In the genomic region with DNA sequence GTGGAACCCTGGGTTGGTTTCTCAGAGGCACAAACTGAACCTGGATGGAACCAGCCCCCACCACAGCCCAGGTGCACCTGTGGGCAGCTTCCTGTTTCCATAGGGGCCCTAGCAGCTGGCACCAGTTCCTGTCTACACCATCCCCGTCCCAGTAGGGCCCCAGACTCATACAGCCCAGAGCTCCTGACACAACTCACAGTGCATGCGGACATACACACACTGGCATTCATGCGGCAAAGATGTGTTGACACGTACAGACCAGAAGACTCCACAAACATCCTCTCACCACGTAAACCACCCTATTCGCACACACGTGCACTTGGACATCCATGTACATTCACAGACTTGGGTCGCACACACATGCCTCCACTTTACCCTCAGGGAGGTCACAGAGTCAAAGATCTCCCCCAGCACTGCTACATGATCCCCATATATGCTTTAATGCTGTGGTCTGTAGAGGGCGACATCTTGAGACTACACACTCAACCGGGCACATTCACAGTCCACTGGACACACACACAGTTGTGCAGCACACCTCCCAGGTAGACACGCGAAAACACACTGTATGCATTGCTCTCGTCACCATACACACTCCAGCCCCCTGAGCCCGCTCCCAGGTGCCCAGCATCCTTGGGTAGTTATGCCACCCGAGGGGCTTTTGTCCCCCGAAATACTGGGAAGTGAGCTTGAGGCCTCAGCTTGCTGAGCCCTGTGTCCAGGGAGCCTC, we compare ENCODE assay signal across 2 cellular contexts.
A peak's percentile ranks its signal among the peaks of the same experiment; 100 is the strongest.
TF ChIP-seq lines count a peak whose summit lies in the region.

No MANE protein-coding gene starts in this region.

TF ChIP-seq in HEK293, 187 proteins besides CTCF, POLR2A, EP300 and RAD21:
- TF ChIP-seq ZNF280C (tag by site-specific recombination; IDR thresholded peaks at IDR 0.05) (no peak), TRIM28 (IDR thresholded peaks at IDR 0.05; ENCODE audit: borderline replicate concordance, low read length) (peak; percentile 23; the same call in 1 of the 2 replicates), REPIN1 (tag by site-specific recombination; IDR thresholded peaks at IDR 0.05; ENCODE audit: low read depth) (no peak), ZNF530 (tag by site-specific recombination; IDR thresholded peaks at IDR 0.05; ENCODE audit: low read depth) (no peak)
- TF ChIP-seq, protein P1, sequence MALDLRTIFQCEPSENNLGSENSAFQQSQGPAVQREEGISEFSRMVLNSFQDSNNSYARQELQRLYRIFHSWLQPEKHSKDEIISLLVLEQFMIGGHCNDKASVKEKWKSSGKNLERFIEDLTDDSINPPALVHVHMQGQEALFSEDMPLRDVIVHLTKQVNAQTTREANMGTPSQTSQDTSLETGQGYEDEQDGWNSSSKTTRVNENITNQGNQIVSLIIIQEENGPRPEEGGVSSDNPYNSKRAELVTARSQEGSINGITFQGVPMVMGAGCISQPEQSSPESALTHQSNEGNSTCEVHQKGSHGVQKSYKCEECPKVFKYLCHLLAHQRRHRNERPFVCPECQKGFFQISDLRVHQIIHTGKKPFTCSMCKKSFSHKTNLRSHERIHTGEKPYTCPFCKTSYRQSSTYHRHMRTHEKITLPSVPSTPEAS (tag by site-specific recombination; IDR thresholded peaks at IDR 0.05), result peak; percentile 33; the same call in 1 of the 2 replicates
- TF ChIP-seq, protein P2, sequence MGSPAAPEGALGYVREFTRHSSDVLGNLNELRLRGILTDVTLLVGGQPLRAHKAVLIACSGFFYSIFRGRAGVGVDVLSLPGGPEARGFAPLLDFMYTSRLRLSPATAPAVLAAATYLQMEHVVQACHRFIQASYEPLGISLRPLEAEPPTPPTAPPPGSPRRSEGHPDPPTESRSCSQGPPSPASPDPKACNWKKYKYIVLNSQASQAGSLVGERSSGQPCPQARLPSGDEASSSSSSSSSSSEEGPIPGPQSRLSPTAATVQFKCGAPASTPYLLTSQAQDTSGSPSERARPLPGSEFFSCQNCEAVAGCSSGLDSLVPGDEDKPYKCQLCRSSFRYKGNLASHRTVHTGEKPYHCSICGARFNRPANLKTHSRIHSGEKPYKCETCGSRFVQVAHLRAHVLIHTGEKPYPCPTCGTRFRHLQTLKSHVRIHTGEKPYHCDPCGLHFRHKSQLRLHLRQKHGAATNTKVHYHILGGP (tag by site-specific recombination; IDR thresholded peaks at IDR 0.05), result no peak

TF ChIP-seq in GM12878, 131 proteins besides CTCF, POLR2A, EP300 and RAD21 (continues in another document):
- TF ChIP-seq, protein P3, sequence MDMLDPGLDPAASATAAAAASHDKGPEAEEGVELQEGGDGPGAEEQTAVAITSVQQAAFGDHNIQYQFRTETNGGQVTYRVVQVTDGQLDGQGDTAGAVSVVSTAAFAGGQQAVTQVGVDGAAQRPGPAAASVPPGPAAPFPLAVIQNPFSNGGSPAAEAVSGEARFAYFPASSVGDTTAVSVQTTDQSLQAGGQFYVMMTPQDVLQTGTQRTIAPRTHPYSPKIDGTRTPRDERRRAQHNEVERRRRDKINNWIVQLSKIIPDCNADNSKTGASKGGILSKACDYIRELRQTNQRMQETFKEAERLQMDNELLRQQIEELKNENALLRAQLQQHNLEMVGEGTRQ (IDR thresholded peaks at IDR 0.05; ENCODE audit: borderline replicate concordance, low read depth, low read length), result no peak
- TF ChIP-seq ZNF384 (IDR thresholded peaks at IDR 0.05; ENCODE audit: borderline replicate concordance, low read depth, low read length) (no peak), TBL1XR1 (IDR thresholded peaks at IDR 0.05; ENCODE audit: low read depth, low read length) (no peak; the same call in 1 of the 2 replicates), GATAD2B (conservative IDR thresholded peaks at IDR 0.05; ENCODE audit: low read depth) (no peak; the same call in 1 of the 2 replicates), CHD2 (IDR thresholded peaks at IDR 0.05; ENCODE audit: borderline replicate concordance, low read depth, low read length) (no peak), ZBED1 (IDR thresholded peaks at IDR 0.05; ENCODE audit: borderline replicate concordance) (0 out of 2 replicates have a peak, but pooled peaks have one; percentile 28), ETV6 (conservative IDR thresholded peaks at IDR 0.05 in 1 of 2, IDR thresholded peaks at IDR 0.05 in 1 of 2; ENCODE audit: borderline replicate concordance in 1 of 2, low read depth in 1 of 2) (peak in 1 of 2 experiments; percentile 56; a peak in 2 of 4 replicates), EED (IDR thresholded peaks at IDR 0.05; ENCODE audit: low read depth) (peak; percentile 89), POLR2AphosphoS5 (IDR thresholded peaks at IDR 0.05; ENCODE audit: low read length) (peak; percentile 49; the same call in 1 of the 2 replicates), SMARCA5 (IDR thresholded peaks at IDR 0.05) (peak; percentile 67; the same call in 1 of the 2 replicates), MXI1 (IDR thresholded peaks at IDR 0.05; ENCODE audit: low read depth, low read length) (0 out of 2 replicates have a peak, but pooled peaks have one; percentile 62), WRNIP1 (IDR thresholded peaks at IDR 0.05; ENCODE audit: borderline replicate concordance, low read depth, low read length) (0 out of 2 replicates have a peak, but pooled peaks have one; percentile 94), NBN (IDR thresholded peaks at IDR 0.05) (peak; percentile 87), TCF3 (IDR thresholded peaks at IDR 0.05; ENCODE audit: borderline replicate concordance, insufficient read depth, low read depth, low read length) (peak; percentile 98), NR2F1 (conservative IDR thresholded peaks at IDR 0.05) (peak; percentile 66), TAF1 (IDR thresholded peaks at IDR 0.05; ENCODE audit: borderline replicate concordance, low read depth, low read length) (peak; percentile 26; the same call in 1 of the 2 replicates), MEF2A (IDR thresholded peaks at IDR 0.05; ENCODE audit: insufficient read depth, low read depth, low read length) (no peak), IKZF1 (conservative IDR thresholded peaks at IDR 0.05) (peak; percentile 52), SRF (IDR thresholded peaks at IDR 0.05; ENCODE audit: low read depth in 2 of 2, low read length in 2 of 2) (no peak), ZBTB33 (IDR thresholded peaks at IDR 0.05) (no peak), HDGF (IDR thresholded peaks at IDR 0.05) (peak; percentile 84; the same call in 1 of the 2 replicates)
- TF ChIP-seq, protein P4, sequence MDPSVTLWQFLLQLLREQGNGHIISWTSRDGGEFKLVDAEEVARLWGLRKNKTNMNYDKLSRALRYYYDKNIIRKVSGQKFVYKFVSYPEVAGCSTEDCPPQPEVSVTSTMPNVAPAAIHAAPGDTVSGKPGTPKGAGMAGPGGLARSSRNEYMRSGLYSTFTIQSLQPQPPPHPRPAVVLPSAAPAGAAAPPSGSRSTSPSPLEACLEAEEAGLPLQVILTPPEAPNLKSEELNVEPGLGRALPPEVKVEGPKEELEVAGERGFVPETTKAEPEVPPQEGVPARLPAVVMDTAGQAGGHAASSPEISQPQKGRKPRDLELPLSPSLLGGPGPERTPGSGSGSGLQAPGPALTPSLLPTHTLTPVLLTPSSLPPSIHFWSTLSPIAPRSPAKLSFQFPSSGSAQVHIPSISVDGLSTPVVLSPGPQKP (IDR thresholded peaks at IDR 0.05; ENCODE audit: low read depth, low read length), result no peak
- TF ChIP-seq, protein P5, sequence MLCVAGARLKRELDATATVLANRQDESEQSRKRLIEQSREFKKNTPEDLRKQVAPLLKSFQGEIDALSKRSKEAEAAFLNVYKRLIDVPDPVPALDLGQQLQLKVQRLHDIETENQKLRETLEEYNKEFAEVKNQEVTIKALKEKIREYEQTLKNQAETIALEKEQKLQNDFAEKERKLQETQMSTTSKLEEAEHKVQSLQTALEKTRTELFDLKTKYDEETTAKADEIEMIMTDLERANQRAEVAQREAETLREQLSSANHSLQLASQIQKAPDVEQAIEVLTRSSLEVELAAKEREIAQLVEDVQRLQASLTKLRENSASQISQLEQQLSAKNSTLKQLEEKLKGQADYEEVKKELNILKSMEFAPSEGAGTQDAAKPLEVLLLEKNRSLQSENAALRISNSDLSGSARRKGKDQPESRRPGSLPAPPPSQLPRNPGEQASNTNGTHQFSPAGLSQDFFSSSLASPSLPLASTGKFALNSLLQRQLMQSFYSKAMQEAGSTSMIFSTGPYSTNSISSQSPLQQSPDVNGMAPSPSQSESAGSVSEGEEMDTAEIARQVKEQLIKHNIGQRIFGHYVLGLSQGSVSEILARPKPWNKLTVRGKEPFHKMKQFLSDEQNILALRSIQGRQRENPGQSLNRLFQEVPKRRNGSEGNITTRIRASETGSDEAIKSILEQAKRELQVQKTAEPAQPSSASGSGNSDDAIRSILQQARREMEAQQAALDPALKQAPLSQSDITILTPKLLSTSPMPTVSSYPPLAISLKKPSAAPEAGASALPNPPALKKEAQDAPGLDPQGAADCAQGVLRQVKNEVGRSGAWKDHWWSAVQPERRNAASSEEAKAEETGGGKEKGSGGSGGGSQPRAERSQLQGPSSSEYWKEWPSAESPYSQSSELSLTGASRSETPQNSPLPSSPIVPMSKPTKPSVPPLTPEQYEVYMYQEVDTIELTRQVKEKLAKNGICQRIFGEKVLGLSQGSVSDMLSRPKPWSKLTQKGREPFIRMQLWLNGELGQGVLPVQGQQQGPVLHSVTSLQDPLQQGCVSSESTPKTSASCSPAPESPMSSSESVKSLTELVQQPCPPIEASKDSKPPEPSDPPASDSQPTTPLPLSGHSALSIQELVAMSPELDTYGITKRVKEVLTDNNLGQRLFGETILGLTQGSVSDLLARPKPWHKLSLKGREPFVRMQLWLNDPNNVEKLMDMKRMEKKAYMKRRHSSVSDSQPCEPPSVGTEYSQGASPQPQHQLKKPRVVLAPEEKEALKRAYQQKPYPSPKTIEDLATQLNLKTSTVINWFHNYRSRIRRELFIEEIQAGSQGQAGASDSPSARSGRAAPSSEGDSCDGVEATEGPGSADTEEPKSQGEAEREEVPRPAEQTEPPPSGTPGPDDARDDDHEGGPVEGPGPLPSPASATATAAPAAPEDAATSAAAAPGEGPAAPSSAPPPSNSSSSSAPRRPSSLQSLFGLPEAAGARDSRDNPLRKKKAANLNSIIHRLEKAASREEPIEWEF (IDR thresholded peaks at IDR 0.05; ENCODE audit: insufficient replicate concordance, low read depth, low read length), result peak; percentile 12
- TF ChIP-seq, protein P6, sequence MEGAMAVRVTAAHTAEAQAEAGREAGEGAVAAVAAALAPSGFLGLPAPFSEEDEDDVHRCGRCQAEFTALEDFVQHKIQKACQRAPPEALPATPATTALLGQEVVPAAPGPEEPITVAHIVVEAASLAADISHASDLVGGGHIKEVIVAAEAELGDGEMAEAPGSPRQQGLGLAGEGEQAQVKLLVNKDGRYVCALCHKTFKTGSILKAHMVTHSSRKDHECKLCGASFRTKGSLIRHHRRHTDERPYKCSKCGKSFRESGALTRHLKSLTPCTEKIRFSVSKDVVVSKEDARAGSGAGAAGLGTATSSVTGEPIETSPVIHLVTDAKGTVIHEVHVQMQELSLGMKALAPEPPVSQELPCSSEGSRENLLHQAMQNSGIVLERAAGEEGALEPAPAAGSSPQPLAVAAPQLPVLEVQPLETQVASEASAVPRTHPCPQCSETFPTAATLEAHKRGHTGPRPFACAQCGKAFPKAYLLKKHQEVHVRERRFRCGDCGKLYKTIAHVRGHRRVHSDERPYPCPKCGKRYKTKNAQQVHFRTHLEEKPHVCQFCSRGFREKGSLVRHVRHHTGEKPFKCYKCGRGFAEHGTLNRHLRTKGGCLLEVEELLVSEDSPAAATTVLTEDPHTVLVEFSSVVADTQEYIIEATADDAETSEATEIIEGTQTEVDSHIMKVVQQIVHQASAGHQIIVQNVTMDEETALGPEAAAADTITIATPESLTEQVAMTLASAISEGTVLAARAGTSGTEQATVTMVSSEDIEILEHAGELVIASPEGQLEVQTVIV (IDR thresholded peaks at IDR 0.05; ENCODE audit: borderline replicate concordance, partially characterized antibody), result no peak
- TF ChIP-seq, protein P7, sequence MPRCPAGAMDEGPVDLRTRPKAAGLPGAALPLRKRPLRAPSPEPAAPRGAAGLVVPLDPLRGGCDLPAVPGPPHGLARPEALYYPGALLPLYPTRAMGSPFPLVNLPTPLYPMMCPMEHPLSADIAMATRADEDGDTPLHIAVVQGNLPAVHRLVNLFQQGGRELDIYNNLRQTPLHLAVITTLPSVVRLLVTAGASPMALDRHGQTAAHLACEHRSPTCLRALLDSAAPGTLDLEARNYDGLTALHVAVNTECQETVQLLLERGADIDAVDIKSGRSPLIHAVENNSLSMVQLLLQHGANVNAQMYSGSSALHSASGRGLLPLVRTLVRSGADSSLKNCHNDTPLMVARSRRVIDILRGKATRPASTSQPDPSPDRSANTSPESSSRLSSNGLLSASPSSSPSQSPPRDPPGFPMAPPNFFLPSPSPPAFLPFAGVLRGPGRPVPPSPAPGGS (IDR thresholded peaks at IDR 0.05; ENCODE audit: borderline replicate concordance, insufficient read depth, low read depth, low read length, poor library complexity, severe bottlenecking), result peak; percentile 46
- TF ChIP-seq, protein P8, sequence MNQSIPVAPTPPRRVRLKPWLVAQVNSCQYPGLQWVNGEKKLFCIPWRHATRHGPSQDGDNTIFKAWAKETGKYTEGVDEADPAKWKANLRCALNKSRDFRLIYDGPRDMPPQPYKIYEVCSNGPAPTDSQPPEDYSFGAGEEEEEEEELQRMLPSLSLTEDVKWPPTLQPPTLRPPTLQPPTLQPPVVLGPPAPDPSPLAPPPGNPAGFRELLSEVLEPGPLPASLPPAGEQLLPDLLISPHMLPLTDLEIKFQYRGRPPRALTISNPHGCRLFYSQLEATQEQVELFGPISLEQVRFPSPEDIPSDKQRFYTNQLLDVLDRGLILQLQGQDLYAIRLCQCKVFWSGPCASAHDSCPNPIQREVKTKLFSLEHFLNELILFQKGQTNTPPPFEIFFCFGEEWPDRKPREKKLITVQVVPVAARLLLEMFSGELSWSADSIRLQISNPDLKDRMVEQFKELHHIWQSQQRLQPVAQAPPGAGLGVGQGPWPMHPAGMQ (IDR thresholded peaks at IDR 0.05; ENCODE audit: borderline replicate concordance), result no peak
- TF ChIP-seq, protein P9, sequence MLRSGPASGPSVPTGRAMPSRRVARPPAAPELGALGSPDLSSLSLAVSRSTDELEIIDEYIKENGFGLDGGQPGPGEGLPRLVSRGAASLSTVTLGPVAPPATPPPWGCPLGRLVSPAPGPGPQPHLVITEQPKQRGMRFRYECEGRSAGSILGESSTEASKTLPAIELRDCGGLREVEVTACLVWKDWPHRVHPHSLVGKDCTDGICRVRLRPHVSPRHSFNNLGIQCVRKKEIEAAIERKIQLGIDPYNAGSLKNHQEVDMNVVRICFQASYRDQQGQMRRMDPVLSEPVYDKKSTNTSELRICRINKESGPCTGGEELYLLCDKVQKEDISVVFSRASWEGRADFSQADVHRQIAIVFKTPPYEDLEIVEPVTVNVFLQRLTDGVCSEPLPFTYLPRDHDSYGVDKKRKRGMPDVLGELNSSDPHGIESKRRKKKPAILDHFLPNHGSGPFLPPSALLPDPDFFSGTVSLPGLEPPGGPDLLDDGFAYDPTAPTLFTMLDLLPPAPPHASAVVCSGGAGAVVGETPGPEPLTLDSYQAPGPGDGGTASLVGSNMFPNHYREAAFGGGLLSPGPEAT (IDR thresholded peaks at IDR 0.05; ENCODE audit: low read depth), result peak; percentile 61; the same call in 1 of the 2 replicates
